In the genomic region with DNA sequence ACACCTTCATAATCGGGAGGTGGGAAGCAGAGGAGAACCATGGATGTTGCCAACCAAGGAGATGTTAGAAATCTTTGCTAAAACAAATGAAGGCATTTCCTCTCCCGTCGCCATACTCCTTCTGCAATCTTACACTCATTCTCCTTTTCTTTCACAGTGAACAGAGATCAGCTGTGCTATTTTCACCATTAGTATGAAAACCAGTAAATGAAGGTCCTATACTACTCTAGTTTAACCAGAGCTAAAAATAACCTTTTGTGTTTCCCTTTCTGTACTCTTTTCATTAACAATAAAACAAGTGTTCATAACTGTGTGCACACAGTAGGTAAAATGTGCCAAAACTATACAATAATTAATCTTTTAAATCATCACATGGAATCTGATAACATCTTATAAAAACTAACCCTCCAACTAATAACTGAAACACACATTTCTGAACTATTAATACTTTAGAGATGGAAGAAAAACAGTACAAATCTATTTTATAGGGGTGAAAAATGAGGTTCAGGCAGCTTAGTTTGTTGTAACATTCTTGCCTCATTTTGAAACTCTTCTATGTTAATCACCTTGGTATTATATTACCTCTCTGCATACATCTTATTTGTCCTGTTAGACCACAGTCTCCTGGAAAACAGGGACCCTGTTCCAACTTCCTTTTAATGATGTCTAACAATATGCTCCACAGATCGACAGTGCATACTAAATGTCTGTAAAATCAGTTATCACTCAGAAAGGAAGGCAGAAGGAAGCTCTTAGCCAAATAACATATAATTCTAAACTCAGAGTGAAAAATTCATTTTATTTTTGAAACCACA, we compare ENCODE assay signal across 1 cellular context.
TF ChIP-seq lines count a peak whose summit lies in the region.

No MANE protein-coding gene starts in this region.

TF ChIP-seq in HEK293, 187 proteins besides CTCF, POLR2A, EP300 and RAD21 (continued from another document):
- TF ChIP-seq, protein P1, sequence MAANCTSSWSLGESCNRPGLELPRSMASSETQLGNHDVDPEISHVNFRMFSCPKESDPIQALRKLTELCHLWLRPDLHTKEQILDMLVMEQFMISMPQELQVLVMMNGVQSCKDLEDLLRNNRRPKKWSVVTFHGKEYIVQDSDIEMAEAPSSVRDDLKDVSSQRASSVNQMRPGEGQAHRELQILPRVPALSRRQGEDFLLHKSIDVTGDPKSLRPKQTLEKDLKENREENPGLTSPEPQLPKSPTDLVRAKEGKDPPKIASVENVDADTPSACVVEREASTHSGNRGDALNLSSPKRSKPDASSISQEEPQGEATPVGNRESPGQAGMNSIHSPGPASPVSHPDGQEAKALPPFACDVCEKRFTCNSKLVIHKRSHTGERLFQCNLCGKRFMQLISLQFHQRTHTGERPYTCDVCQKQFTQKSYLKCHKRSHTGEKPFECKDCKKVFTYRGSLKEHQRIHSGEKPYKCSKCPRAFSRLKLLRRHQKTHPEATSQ (tag by site-specific recombination; IDR thresholded peaks at IDR 0.05): no peak
- TF ChIP-seq IKZF3 (tag by site-specific recombination; IDR thresholded peaks at IDR 0.05) (0 out of 2 replicates have a peak, but pooled peaks have one; percentile 21), ZBTB17 (tag by site-specific recombination; IDR thresholded peaks at IDR 0.05) (peak; percentile 93)
